Comparison of ENCODE assay signal across 14 cellular contexts in genomic region chr3:149368850-149369497, GRCh38. TPM values are rescaled to one million over a fixed set of nuclear protein-coding genes. Genes with fewer than 3 reads are reported as not detected.
DNase-seq lines count a peak whose midpoint lies in the region; TF ChIP-seq lines count a peak whose summit lies in the region.
"Had no signal": no experiment of that assay in that cellular context is flagged by ENCODE, and none has a peak within 500 bp of the region (broad histone marks: within the 10 kb centered on the region; RNA-seq: fewer than 3 reads in every experiment).

No MANE protein-coding gene starts in this region.

- peak overlapping the region; percentile 99 for H3K27ac Mint-ChIP-seq in Calu3 (ENCODE audit: unreplicated experiment)
- H3K27ac Mint-ChIP-seq in activated T-cell treated with anti-CD3 and anti-CD28 coated beads, Interleukin-2, amount 50 U/mL, for 24 hours: no peak overlapping the region
- H3K27ac Mint-ChIP-seq: CD4-positive, CD25-positive, alpha-beta regulatory T cell; naive B cell had no signal

- peaks cover 81% of the 10 kb centered on the region for H3K4me1 Mint-ChIP-seq in Calu3 (ENCODE audit: low read depth, unreplicated experiment)
- peaks cover 12% of the 10 kb centered on the region for H3K4me1 Mint-ChIP-seq in activated T-cell treated with anti-CD3 and anti-CD28 coated beads, Interleukin-2, amount 50 U/mL, for 24 hours (ENCODE audit: low read depth)
- H3K4me1 Mint-ChIP-seq: CD4-positive, CD25-positive, alpha-beta regulatory T cell; naive B cell had no signal

- H3K36me3 ChIP-seq in colonic mucosa (no peaks in the 10 kb centered on the region), mucosa of rectum (ENCODE audit: control insufficient read depth in 2 of 2, insufficient read depth in 2 of 2, low read length in 2 of 2) (no peaks in the 10 kb centered on the region)

- DNase-seq in Calu3: no peak
- peak; percentile 63 for DNase-seq in NCI-H1105 treated with DMSO at 0.1 percent for 48 hours (lab: John Stamatoyannopoulos, UW)
- no peak for DNase-seq in colonic mucosa
- DNase-seq in NCI-H82 treated with DMSO at 0.1 percent for 48 hours (lab: John Stamatoyannopoulos, UW; ENCODE audit: unreplicated experiment): no peak
- DNase-seq in NCI-H524 (lab: John Stamatoyannopoulos, UW): no peak
- DNase-seq in activated T-cell treated with anti-CD3 and anti-CD28 coated beads, Interleukin-2, amount 50 U/mL, for 24 hours: no peak
- DNase-seq in nucleus accumbens (lab: John Stamatoyannopoulos, UW): no peak
- DNase-seq: activated CD4-positive, alpha-beta T cell treated with anti-CD3 and anti-CD28 coated beads, Interleukin-2, amount 50 U/mL, for 48 hours; activated naive CD4-positive, alpha-beta T cell treated with Interleukin-2 at 50 U/mL for 16 hours; CD4-positive, CD25-positive, alpha-beta regulatory T cell; naive B cell; NCI-H226; spleen had no signal

- BruUV-seq in Calu3 (replicated peaks; lab: Mats Ljungman, UMichigan): no TSS peak

- intact Hi-C loops in Calu3 (cut with micrococcal nuclease; ENCODE audit: unreplicated experiment): loop anchor here (1.0 kb wide), 1 partner anchor 8 kb away; the partner anchor contains the start of gene TM4SF1
- intact Hi-C loops in colonic mucosa (cut with DNase I): no loop called here

- CTCF ChIA-PET in Calu3 (lab: Charles Lee): interaction anchor here (0.8 to 2.2 kb wide), 3 partner anchors 9 to 111 kb away, joined by 3 to 10 read pairs (median 3); partner anchors contain the start of gene TM4SF1

- no peaks in the 10 kb centered on the region for H3K9me3 Mint-ChIP-seq in Calu3 (ENCODE audit: low read depth, unreplicated experiment)
- no peaks in the 10 kb centered on the region for H3K9me3 Mint-ChIP-seq in activated T-cell treated with anti-CD3 and anti-CD28 coated beads, Interleukin-2, amount 50 U/mL, for 24 hours
- H3K9me3 Mint-ChIP-seq: naive B cell had no signal

- H3K27ac ChIP-seq in colonic mucosa (peak overlapping the region; percentile 71), mucosa of rectum (ENCODE audit: low read depth in 2 of 2, low read length in 2 of 2) (peak overlapping the region; percentile 44 to 59)

- peaks cover 8% of the 10 kb centered on the region for H3K27me3 Mint-ChIP-seq in Calu3 (ENCODE audit: unreplicated experiment)
- H3K27me3 Mint-ChIP-seq in activated T-cell treated with anti-CD3 and anti-CD28 coated beads, Interleukin-2, amount 50 U/mL, for 24 hours: peaks cover 12% of the 10 kb centered on the region

- no peak overlapping the region for H3K4me3 ChIP-seq in colonic mucosa
- no peak overlapping the region for H3K4me3 ChIP-seq in mucosa of rectum (ENCODE audit: low read length in 2 of 2)
- H3K4me3 ChIP-seq: spleen had no signal

- peaks cover 11% of the 10 kb centered on the region for H3K4me1 ChIP-seq in colonic mucosa
- H3K4me1 ChIP-seq in mucosa of rectum (ENCODE audit: control insufficient read depth in 2 of 2, insufficient read depth in 2 of 2, low read length in 2 of 2): peaks cover 14 to 48% of the 10 kb centered on the region in 2 donors

- H3K4me3 Mint-ChIP-seq in Calu3 (ENCODE audit: low read depth, unreplicated experiment): peak overlapping the region; percentile 37
- H3K4me3 Mint-ChIP-seq in activated T-cell treated with anti-CD3 and anti-CD28 coated beads, Interleukin-2, amount 50 U/mL, for 24 hours: no peak overlapping the region
- H3K4me3 Mint-ChIP-seq: CD4-positive, CD25-positive, alpha-beta regulatory T cell; naive B cell had no signal

- peak overlapping the region in 1 of 2 donors; percentile 40 for H3K9ac ChIP-seq in colonic mucosa (ENCODE audit: low read depth in 2 of 2, low read length in 2 of 2)
- H3K9ac ChIP-seq in mucosa of rectum (ENCODE audit: low read depth in 1 of 2, low read length in 2 of 2): no peak overlapping the region

- TF ChIP-seq CTCF in Calu3 (IDR thresholded peaks at IDR 0.05; ENCODE audit: unreplicated experiment) (no peak), colonic mucosa (IDR thresholded peaks at IDR 0.05) (no peak)

- no peaks in the 10 kb centered on the region for H3K27me3 ChIP-seq in colonic mucosa
- H3K27me3 ChIP-seq in mucosa of rectum (ENCODE audit: control insufficient read depth in 2 of 2, insufficient read depth in 2 of 2, low read length in 2 of 2): no peaks in the 10 kb centered on the region
- H3K27me3 ChIP-seq: spleen had no signal

- no peaks in the 10 kb centered on the region for H3K9me3 ChIP-seq in colonic mucosa
- H3K9me3 ChIP-seq in mucosa of rectum (ENCODE audit: control insufficient read depth in 2 of 2, low read length in 2 of 2): no peaks in the 10 kb centered on the region
- H3K9me3 ChIP-seq: spleen had no signal

- H3K36me3 Mint-ChIP-seq in Calu3 (ENCODE audit: insufficient read depth, unreplicated experiment): peaks cover 89% of the 10 kb centered on the region
- H3K36me3 Mint-ChIP-seq in activated T-cell treated with anti-CD3 and anti-CD28 coated beads, Interleukin-2, amount 50 U/mL, for 24 hours (ENCODE audit: low read depth): no peaks in the 10 kb centered on the region
- H3K36me3 Mint-ChIP-seq: CD4-positive, CD25-positive, alpha-beta regulatory T cell; naive B cell had no signal

RNA-seq across cellular contexts. Expression of gene TM4SF1, which starts 8.5 kb away (rescaled TPM):
- total RNA-seq in Calu3 (2022): 919 and 981 TPM in 2 replicates
- total RNA-seq in colonic mucosa: 10 to 100 TPM; 30.8 to 48.7 TPM

RNA-seq across cellular contexts. Expression of gene TM4SF18, which starts 35.5 kb away (rescaled TPM):
- total RNA-seq in Calu3 (2022): 0.21 TPM in 1 of 2 replicates, not detected in the other
- 1 to 10 TPM in 1 of 2 donors, under 1 TPM in 1; 0.72 to 2.1 TPM for total RNA-seq in colonic mucosa
- total RNA-seq: CD4-positive, CD25-positive, alpha-beta regulatory T cell had no signal

Comparison
In these comparisons a context has a peak if more than half of its experiments do, and no peak if none do; other contexts are left out.
1. RNA of gene TM4SF1, which starts 8.5 kb away (total RNA-seq): 919 to 981 TPM in Calu3; 30.8 to 48.7 TPM in colonic mucosa; every median in the first group is over 10 times any median in the second.